8 cellular contexts compared by ENCODE assay signal in the genomic region with DNA sequence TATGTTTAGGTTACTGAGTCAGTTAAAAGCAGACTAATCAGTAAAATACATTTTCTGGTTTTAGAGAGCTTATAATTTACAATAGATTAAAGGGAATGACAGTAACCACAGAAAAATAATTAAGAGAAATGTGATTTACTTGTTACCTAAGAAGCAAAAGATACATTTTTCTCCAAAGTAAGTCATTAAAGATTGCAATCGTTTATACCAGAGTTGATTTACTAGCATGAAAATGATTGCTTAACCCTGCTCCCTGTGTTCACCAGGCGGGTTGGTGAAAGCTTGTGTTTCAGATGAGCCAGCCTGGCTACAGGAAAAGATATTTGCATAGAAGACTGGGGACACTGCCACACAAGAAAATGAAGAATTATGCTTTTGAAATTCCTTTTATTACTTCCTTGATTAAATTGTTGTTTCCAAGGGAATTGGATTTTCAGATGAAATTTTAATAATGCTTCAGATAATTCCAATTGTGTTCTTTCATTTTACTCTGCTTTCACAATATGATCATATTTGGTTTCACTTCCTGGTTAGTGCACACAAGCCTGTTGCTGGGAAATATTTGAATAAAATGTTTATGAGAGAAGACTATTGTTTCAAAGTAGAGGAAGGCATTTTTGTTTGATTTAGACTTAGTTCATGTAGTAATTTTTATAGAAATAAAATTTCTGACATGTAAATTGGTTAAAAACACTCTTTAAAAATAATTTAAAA. TPM values are rescaled to one million over a fixed set of nuclear protein-coding genes. Genes with fewer than 3 reads are reported as not detected.
DNase-seq lines count a peak whose midpoint lies in the region; ATAC-seq, FAIRE-seq and TF ChIP-seq lines count a peak whose summit lies in the region.

No MANE protein-coding gene starts in this region.

- H3K4me1 Mint-ChIP-seq in GM23338, result peaks cover 40% of the 10 kb centered on the region

- intact Hi-C loops in kidney (cut with DNase I), result no loop called here

- H3K36me3 ChIP-seq in kidney (ENCODE audit: control insufficient read depth in 1 of 2, insufficient read depth in 2 of 2, low read length in 2 of 2) (no peaks in the 10 kb centered on the region), GM23338 (ENCODE audit: insufficient read depth) (no peaks in the 10 kb centered on the region)

- no peak for TF ChIP-seq CTCF in VCaP (conservative IDR thresholded peaks at IDR 0.05)
- TF ChIP-seq CTCF in kidney (IDR thresholded peaks at IDR 0.05; ENCODE audit: borderline replicate concordance, extremely low read depth, insufficient read depth), result no peak
- no peak for TF ChIP-seq CTCF in GM23338 (conservative IDR thresholded peaks at IDR 0.05; ENCODE audit: low read depth in 2 of 2)

- no peak overlapping the region for H3K27ac Mint-ChIP-seq in GM23338

- H3K4me3 ChIP-seq in kidney (ENCODE audit: low read length in 2 of 2) (peak overlapping the region in 1 of 2 donors; percentile 4), GM23338 (no peak overlapping the region)

- no peaks in the 10 kb centered on the region for H3F3A ChIP-seq in GM23338 (replicated peaks; ENCODE audit: low read depth)

- H3K4me2 ChIP-seq in GM23338, result no peak overlapping the region

- no peaks in the 10 kb centered on the region for H3K9me3 Mint-ChIP-seq in GM23338

- peak; percentile 85 for ATAC-seq in GM21619 (IDR thresholded peaks at IDR 0.05; ENCODE audit: unreplicated experiment)
- no peak for ATAC-seq in GM23338

- DNase-seq in GM12892 (ENCODE audit: insufficient read length) (no peak), LHCN-M2 (ENCODE audit: low read depth) (peak; percentile 61), kidney (no peak), NCI-H345 (lab: John Stamatoyannopoulos, UW) (no peak), GM23338 (ENCODE audit: low spot score) (no peak), OCI-M2 (lab: John Stamatoyannopoulos, UW; ENCODE audit: unreplicated experiment) (no peak)

- no peak for TF ChIP-seq POLR2A in GM12892 (IDR thresholded peaks at IDR 0.05; ENCODE audit: low read depth, low read length)

- H3K4me3 Mint-ChIP-seq in GM23338, result no peak overlapping the region

- no peaks in the 10 kb centered on the region for H3K27me3 Mint-ChIP-seq in GM23338 (ENCODE audit: insufficient read depth, low read depth, poor library complexity)

- H3K36me3 Mint-ChIP-seq in GM23338 (ENCODE audit: low read depth), result peaks cover 3% of the 10 kb centered on the region

- H3K9me2 ChIP-seq in GM23338 (ENCODE audit: insufficient read depth), result no peaks in the 10 kb centered on the region

- H3K9me3 ChIP-seq in kidney (ENCODE audit: control insufficient read depth in 1 of 2, low read length in 2 of 2), result no peaks in the 10 kb centered on the region

- no peak overlapping the region for H3K9ac ChIP-seq in kidney (ENCODE audit: low read length in 2 of 2)

- 0 out of 2 replicates have a peak, but pooled peaks cover 7% of the 10 kb centered on the region for H4K20me1 ChIP-seq in GM23338 (replicated peaks; ENCODE audit: insufficient read depth)

- no peak overlapping the region for H2AFZ ChIP-seq in GM23338

- FAIRE-seq in GM12892 (lab: Jason Lieb, UNC) (peak; percentile 90), kidney (lab: Jason Lieb, UNC) (peak; percentile 91)

- H3K79me2 ChIP-seq in GM23338 (replicated peaks; ENCODE audit: insufficient read depth), result peaks cover 36% of the 10 kb centered on the region

- peak overlapping the region; percentile 80 for H3K27ac ChIP-seq in VCaP
- H3K27ac ChIP-seq in kidney (ENCODE audit: low read depth in 2 of 2, low read length in 2 of 2), result no peak overlapping the region
- no peak overlapping the region for H3K27ac ChIP-seq in GM23338 (ENCODE audit: low read depth)

- H3K27me3 ChIP-seq in GM23338 (ENCODE audit: insufficient read depth), result no peaks in the 10 kb centered on the region

- H3K4me1 ChIP-seq in kidney (ENCODE audit: control insufficient read depth in 1 of 2, insufficient read depth in 1 of 2, low read depth in 1 of 2, low read length in 2 of 2) (peaks cover 2 to 5% of the 10 kb centered on the region in 2 donors), GM23338 (ENCODE audit: insufficient read depth) (peaks cover 17% of the 10 kb centered on the region)

TF ChIP-seq in GM23338, 12 proteins besides CTCF, POLR2A, EP300 and RAD21 (continues in another document):
- TF ChIP-seq JUNB (IDR thresholded peaks at IDR 0.05; ENCODE audit: unreplicated experiment) (no peak), POLR2AphosphoS5 (IDR thresholded peaks at IDR 0.05; ENCODE audit: low read depth) (no peak), EZH2phosphoT487 (IDR thresholded peaks at IDR 0.05; ENCODE audit: unreplicated experiment) (no peak), REST (IDR thresholded peaks at IDR 0.05; ENCODE audit: unreplicated experiment) (no peak)
- TF ChIP-seq, protein P1, sequence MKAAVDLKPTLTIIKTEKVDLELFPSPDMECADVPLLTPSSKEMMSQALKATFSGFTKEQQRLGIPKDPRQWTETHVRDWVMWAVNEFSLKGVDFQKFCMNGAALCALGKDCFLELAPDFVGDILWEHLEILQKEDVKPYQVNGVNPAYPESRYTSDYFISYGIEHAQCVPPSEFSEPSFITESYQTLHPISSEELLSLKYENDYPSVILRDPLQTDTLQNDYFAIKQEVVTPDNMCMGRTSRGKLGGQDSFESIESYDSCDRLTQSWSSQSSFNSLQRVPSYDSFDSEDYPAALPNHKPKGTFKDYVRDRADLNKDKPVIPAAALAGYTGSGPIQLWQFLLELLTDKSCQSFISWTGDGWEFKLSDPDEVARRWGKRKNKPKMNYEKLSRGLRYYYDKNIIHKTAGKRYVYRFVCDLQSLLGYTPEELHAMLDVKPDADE (IDR thresholded peaks at IDR 0.05), result no peak

RNA-seq across cellular contexts. Expression of gene LRRC8B, which starts 28.0 kb away (rescaled TPM):
- 2.4 TPM for polyA plus RNA-seq in GM12892 (2012; ENCODE audit: missing spikeins)
- total RNA-seq in LHCN-M2 (2014; rRNA removed), result 5.7 and 6.0 TPM in 2 replicates
- polyA plus RNA-seq in LHCN-M2 (2012), result 0.62 TPM
- total RNA-seq in kidney, result 15.1 TPM
- 2.4 TPM for polyA plus RNA-seq in kidney (ENCODE audit: insufficient read depth, low read depth, low replicate concordance)
- 26.5 and 37.6 TPM in 2 replicates for total RNA-seq in GM23338 (2014; rRNA removed; shearing (Covaris generic))
- 7.5 and 9.0 TPM in 2 replicates for polyA plus RNA-seq in GM23338 (2016; fragmentation: Nextera tagmentation; extraction: Ambion mirVana)
